In genomic region chr2:110858135-110858737, GRCh38 we compare ENCODE assay signal across 8 cellular contexts.
A peak's percentile ranks its signal among the peaks of the same experiment; 100 is the strongest.
DNase-seq lines count a peak whose midpoint lies in the region; ATAC-seq lines count a peak whose summit lies in the region.

No MANE protein-coding gene starts in this region.

- ATAC-seq in GM19328 (IDR thresholded peaks at IDR 0.05; ENCODE audit: unreplicated experiment): peak; percentile 95
- ATAC-seq in HG03159 (IDR thresholded peaks at IDR 0.05; ENCODE audit: unreplicated experiment): peak; percentile 88
- ATAC-seq in GM19463 (IDR thresholded peaks at IDR 0.05; ENCODE audit: unreplicated experiment): no peak

- peak; percentile 56 to 60 for DNase-seq in activated CD4-positive, alpha-beta T cell treated with anti-CD3 and anti-CD28 coated beads for 4 hours
- peak in 30 of 42 donors; percentile 8 to 79 (median 41) for DNase-seq in head of caudate nucleus
- DNase-seq in superior temporal gyrus (ENCODE audit: extremely low spot score): peak; percentile 77
- no peak for DNase-seq in glomerular visceral epithelial cell (ENCODE audit: extremely low spot score)
- no peak for DNase-seq in NCI-H774 (lab: John Stamatoyannopoulos, UW)

- intact Hi-C loops in head of caudate nucleus (cut with DNase I): no loop called here

Comparison
In these comparisons a context has a peak if more than half of its experiments do, and no peak if none do; other contexts are left out.
1. DNase-seq: peak in activated CD4-positive, alpha-beta T cell treated with anti-CD3 and anti-CD28 coated beads for 4 hours (2 of 2), head of caudate nucleus (30 of 42) and superior temporal gyrus (single experiment); none in glomerular visceral epithelial cell (single experiment) and NCI-H774 (single experiment).